Comparison of ENCODE assay signal across 26 cellular contexts in genomic region chr1:7455796-7456568, GRCh38.
DNase-seq lines count a peak whose midpoint lies in the region; ATAC-seq and TF ChIP-seq lines count a peak whose summit lies in the region.
"Had no signal": no experiment of that assay in that cellular context is flagged by ENCODE, and none has a peak within 500 bp of the region (broad histone marks: within the 10 kb centered on the region; RNA-seq: fewer than 3 reads in every experiment).

No MANE protein-coding gene starts in this region.

- H3K9ac ChIP-seq in SK-N-SH (no peak overlapping the region), endodermal cell (ENCODE audit: extremely low read depth, low read length, poor library complexity, severe bottlenecking) (no peak overlapping the region)
- H3K9ac ChIP-seq: KMS-11 had no signal

- no peaks in the 10 kb centered on the region for H3K36me3 Mint-ChIP-seq in endodermal cell (ENCODE audit: low read depth)
- H3K36me3 Mint-ChIP-seq: activated CD8-positive, alpha-beta memory T cell treated with anti-CD3 and anti-CD28 coated beads, Interleukin-2, amount 10 ng/mL, durations not matched to agents 7 days and 5 days; CD4-positive, CD25-positive, alpha-beta regulatory T cell; WTC11 had no signal

- CTCF ChIA-PET in SK-N-SH (lab: Yijun Ruan, JAX) = interaction anchor here (1.0 to 2.5 kb wide), 6 partner anchors 19 to 192 kb away, joined by 3 to 6 read pairs (median 6); no protein-coding TSS in a partner anchor

- no peak for TF ChIP-seq POLR2A in spleen (IDR thresholded peaks at IDR 0.05)

- peaks cover 10% of the 10 kb centered on the region for H3K4me1 Mint-ChIP-seq in endodermal cell
- H3K4me1 Mint-ChIP-seq: activated CD8-positive, alpha-beta memory T cell treated with anti-CD3 and anti-CD28 coated beads, Interleukin-2, amount 10 ng/mL, durations not matched to agents 7 days and 5 days; CD4-positive, CD25-positive, alpha-beta regulatory T cell had no signal

- H3F3A ChIP-seq in SK-N-SH (replicated peaks; ENCODE audit: insufficient read depth) = no peaks in the 10 kb centered on the region

- intact Hi-C loops in spleen (cut with DNase I; ENCODE audit: low total_unique reads) = no loop called here

- H2AFZ ChIP-seq in SK-N-SH (ENCODE audit: low read depth) = no peak overlapping the region

- TF ChIP-seq EP300 in SK-N-SH (IDR thresholded peaks at IDR 0.05; ENCODE audit: borderline replicate concordance in 1 of 2, low read depth in 1 of 2, low read length in 1 of 2) = no peak

- 67% methylated on average over 5 of the region's 11 CpGs for WGBS in SK-N-SH (ENCODE audit: low lambda C conversion rate)
- 79 to 98% methylated on average over 5 to 11 of the region's 11 CpGs for WGBS in endodermal cell (ENCODE audit: insufficient coverage in 1 of 2, insufficient read length in 1 of 2), 2 experiments
- WGBS in spleen, 5 donors = 71 to 75% (median 73%) methylated on average over 9 to 11 of the region's 11 CpGs

- H3K36me3 ChIP-seq in SK-N-SH (replicated peaks in 1 of 2; ENCODE audit: control insufficient read depth in 1 of 2, insufficient read depth in 2 of 2, low read length in 1 of 2) = no peaks in the 10 kb centered on the region
- no peaks in the 10 kb centered on the region for H3K36me3 ChIP-seq in endodermal cell (ENCODE audit: control insufficient read depth, insufficient read depth, low read length)
- no peaks in the 10 kb centered on the region for H3K36me3 ChIP-seq in spleen
- H3K36me3 ChIP-seq: transverse colon had no signal

- peaks cover 20% of the 10 kb centered on the region for H3K27me3 Mint-ChIP-seq in endodermal cell (ENCODE audit: insufficient read depth)
- H3K27me3 Mint-ChIP-seq: CD4-positive, CD25-positive, alpha-beta regulatory T cell had no signal

- no peaks in the 10 kb centered on the region for H3K9me3 Mint-ChIP-seq in endodermal cell
- H3K9me3 Mint-ChIP-seq: activated naive CD4-positive, alpha-beta T cell treated with anti-CD3 and anti-CD28 coated beads for 36 hours; activated T-cell treated with anti-CD3 and anti-CD28 coated beads, Interleukin-2, amount 50 U/mL, for 72 hours; dendritic cell treated with granulocyte-macrophage colony-stimulating factor and Interleukin-4, amounts not matched to agents 40 ng/mL and 50 ng/mL, for 4 days; neural crest cell; WTC11 had no signal

- POLR2A ChIA-PET in SK-N-SH (lab: Yijun Ruan, JAX) = interaction anchor here (0.7 to 1.9 kb wide), 5 partner anchors 19 to 192 kb away, joined by 3 to 5 read pairs (median 3); no protein-coding TSS in a partner anchor

- peak overlapping the region in 1 of 2 experiments; percentile 81; a peak in 2 of 4 replicates for H3K27ac ChIP-seq in SK-N-SH (ENCODE audit: low read depth in 2 of 2, low read length in 1 of 2)
- no peak overlapping the region for H3K27ac ChIP-seq in endodermal cell (ENCODE audit: low read depth, low read length)
- H3K27ac ChIP-seq in spleen = peak overlapping the region in 5 of 8 donors; percentile 6 to 63 (median 58)
- H3K27ac ChIP-seq: KMS-11, transverse colon had no signal

- DNase-seq in SK-N-SH (peak; percentile 76), NCI-H146 treated with DMSO at 0.1 percent for 48 hours (lab: John Stamatoyannopoulos, UW; ENCODE audit: unreplicated experiment) (peak; percentile 17), endodermal cell (peak; percentile 54), spleen (no peak), GM13976 (ENCODE audit: low spot score) (no peak), RKO (ENCODE audit: low spot score) (no peak)
- DNase-seq: activated CD4-positive, alpha-beta T cell treated with anti-CD3 and anti-CD28 coated beads, Interleukin-2, amount 50 U/mL, for 1 hour; activated CD8-positive, alpha-beta memory T cell treated with anti-CD3 and anti-CD28 coated beads, Interleukin-2, amount 10 ng/mL, durations not matched to agents 7 days and 5 days; activated naive CD4-positive, alpha-beta T cell treated with anti-CD3 and anti-CD28 coated beads for 36 hours; activated T-cell treated with anti-CD3 and anti-CD28 coated beads, Interleukin-2, amount 50 U/mL, for 72 hours; CD4-positive, CD25-positive, alpha-beta regulatory T cell; DMS153; GDM1; islet precursor cell; NCI-H2029; stimulated activated CD8-positive, alpha-beta memory T cell treated with anti-CD3 and anti-CD28 coated beads, Interleukin-4, amount 100 ng/mL, for 48 hours; T-helper 9 cell; transverse colon had no signal

- H3K4me3 ChIP-seq in SK-N-SH (ENCODE audit: low read depth in 2 of 2, low read length in 1 of 2) = no peak overlapping the region
- H3K4me3 ChIP-seq in endodermal cell (ENCODE audit: low read length) = no peak overlapping the region
- no peak overlapping the region for H3K4me3 ChIP-seq in spleen
- H3K4me3 ChIP-seq: lung, transverse colon had no signal

- H4K20me1 ChIP-seq in SK-N-SH (ENCODE audit: insufficient read depth) = no peaks in the 10 kb centered on the region

- no peak for TF ChIP-seq RAD21 in SK-N-SH (IDR thresholded peaks at IDR 0.05; ENCODE audit: low read length)

- H3K4me1 ChIP-seq in SK-N-SH (ENCODE audit: control insufficient read depth in 1 of 2, insufficient read depth in 2 of 2, low read depth in 1 of 2, low read length in 1 of 2) (peaks cover 0 to 67% of the 10 kb centered on the region in 2 experiments; a peak in 2 of 4 replicates), endodermal cell (ENCODE audit: control insufficient read depth, insufficient read depth, low read length) (peaks cover 5% of the 10 kb centered on the region), spleen (peaks cover 16 to 49% (median 32%) of the 10 kb centered on the region in 6 donors)

- H3K27ac Mint-ChIP-seq in endodermal cell = no peak overlapping the region
- H3K27ac Mint-ChIP-seq: activated CD8-positive, alpha-beta memory T cell treated with anti-CD3 and anti-CD28 coated beads, Interleukin-2, amount 10 ng/mL, durations not matched to agents 7 days and 5 days; activated naive CD4-positive, alpha-beta T cell treated with anti-CD3 and anti-CD28 coated beads for 36 hours; activated T-cell treated with anti-CD3 and anti-CD28 coated beads, Interleukin-2, amount 50 U/mL, for 72 hours; CD4-positive, CD25-positive, alpha-beta regulatory T cell; dendritic cell treated with granulocyte-macrophage colony-stimulating factor and Interleukin-4, amounts not matched to agents 40 ng/mL and 50 ng/mL, for 4 days; progenitor cell of endocrine pancreas; WTC11 had no signal

- ATAC-seq in SK-N-SH treated with all-trans-retinoic acid at 6 μM for 48 hours = no peak
- ATAC-seq: activated CD8-positive, alpha-beta memory T cell treated with anti-CD3 and anti-CD28 coated beads, Interleukin-2, amount 10 ng/mL, durations not matched to agents 7 days and 5 days; activated T-cell treated with anti-CD3 and anti-CD28 coated beads, Interleukin-2, amount 50 U/mL, for 72 hours; Right ventricle myocardium inferior had no signal

- no peaks in the 10 kb centered on the region for H3K9me2 ChIP-seq in SK-N-SH

- no peak overlapping the region for H3K4me3 Mint-ChIP-seq in endodermal cell
- H3K4me3 Mint-ChIP-seq: activated CD8-positive, alpha-beta memory T cell treated with anti-CD3 and anti-CD28 coated beads, Interleukin-2, amount 10 ng/mL, durations not matched to agents 7 days and 5 days; activated naive CD4-positive, alpha-beta T cell treated with anti-CD3 and anti-CD28 coated beads for 36 hours; activated T-cell treated with anti-CD3 and anti-CD28 coated beads, Interleukin-2, amount 50 U/mL, for 72 hours; CD4-positive, CD25-positive, alpha-beta regulatory T cell; dendritic cell treated with granulocyte-macrophage colony-stimulating factor and Interleukin-4, amounts not matched to agents 40 ng/mL and 50 ng/mL, for 4 days; neural crest cell; WTC11 had no signal

- H3K9me3 ChIP-seq in SK-N-SH = no peaks in the 10 kb centered on the region
- H3K9me3 ChIP-seq in endodermal cell (ENCODE audit: control insufficient read depth, low read length) = no peaks in the 10 kb centered on the region
- H3K9me3 ChIP-seq in spleen = no peaks in the 10 kb centered on the region
- H3K9me3 ChIP-seq: transverse colon had no signal

- H3K4me2 ChIP-seq in SK-N-SH = no peak overlapping the region
- H3K4me2 ChIP-seq: KMS-11 had no signal

- in situ Hi-C loops in GM13976 (cut with MboI; ENCODE audit: low sequenced_read_pairs, unreplicated experiment) = no loop called here

- TF ChIP-seq CTCF in SK-N-SH (IDR thresholded peaks at IDR 0.05) (no peak), endodermal cell (conservative IDR thresholded peaks at IDR 0.05) (no peak), spleen (IDR thresholded peaks at IDR 0.05 in 8 of 11, conservative IDR thresholded peaks at IDR 0.05 in 3 of 11) (no peak), GM13976 (IDR thresholded peaks at IDR 0.05; ENCODE audit: borderline replicate concordance, control extremely low read depth, extremely low read depth, insufficient read depth, missing control alignments) (no peak)

- H3K79me2 ChIP-seq in SK-N-SH (ENCODE audit: insufficient read depth) = no peaks in the 10 kb centered on the region

- H3K27me3 ChIP-seq in SK-N-SH (ENCODE audit: insufficient read depth) (no peaks in the 10 kb centered on the region), endodermal cell (ENCODE audit: control insufficient read depth, insufficient read depth, low read length, poor library complexity, severe bottlenecking) (no peaks in the 10 kb centered on the region), spleen (replicated peaks in 1 of 7) (no peaks in the 10 kb centered on the region)
- H3K27me3 ChIP-seq: transverse colon had no signal

TF ChIP-seq in SK-N-SH, 30 proteins besides CTCF, POLR2A, EP300 and RAD21:
- TF ChIP-seq YY1 (IDR thresholded peaks at IDR 0.05; ENCODE audit: low read depth) = no peak
- peak; percentile 28; the same call in 1 of the 2 replicates for TF ChIP-seq FOXJ3 (CRISPR knock-in tag; IDR thresholded peaks at IDR 0.05)

TF ChIP-seq in SK-N-SH treated with all-trans-retinoic acid at 6 μM for 48 hours, 23 proteins besides CTCF, POLR2A, EP300 and RAD21 (continues in another document):
- no peak for TF ChIP-seq PPARA (CRISPR knock-in tag; IDR thresholded peaks at IDR 0.05; ENCODE audit: borderline replicate concordance)
- no peak for TF ChIP-seq OSR1 (CRISPR knock-in tag; IDR thresholded peaks at IDR 0.05)
- TF ChIP-seq ISL1 (CRISPR knock-in tag; IDR thresholded peaks at IDR 0.05) = no peak
- TF ChIP-seq ARNTL (CRISPR knock-in tag; IDR thresholded peaks at IDR 0.05; ENCODE audit: borderline replicate concordance, low read depth) = no peak
- no peak for TF ChIP-seq ZFP3 (CRISPR knock-in tag; IDR thresholded peaks at IDR 0.05)
- no peak for TF ChIP-seq CREB5 (CRISPR knock-in tag; IDR thresholded peaks at IDR 0.05; ENCODE audit: low read depth)
- no peak for TF ChIP-seq SNAI2 (CRISPR knock-in tag; IDR thresholded peaks at IDR 0.05)
- TF ChIP-seq CSDC2 (CRISPR knock-in tag; IDR thresholded peaks at IDR 0.05) = no peak

Comparison
In these comparisons a context has a peak if more than half of its experiments do, and no peak if none do; other contexts are left out.
1. DNase-seq: peak in SK-N-SH (single experiment), NCI-H146 treated with DMSO at 0.1 percent for 48 hours (single experiment) and endodermal cell (single experiment); none in spleen (single experiment), GM13976 (single experiment) and RKO (single experiment).